Comparison of ENCODE assay signal across 1 cellular context in the genomic region with DNA sequence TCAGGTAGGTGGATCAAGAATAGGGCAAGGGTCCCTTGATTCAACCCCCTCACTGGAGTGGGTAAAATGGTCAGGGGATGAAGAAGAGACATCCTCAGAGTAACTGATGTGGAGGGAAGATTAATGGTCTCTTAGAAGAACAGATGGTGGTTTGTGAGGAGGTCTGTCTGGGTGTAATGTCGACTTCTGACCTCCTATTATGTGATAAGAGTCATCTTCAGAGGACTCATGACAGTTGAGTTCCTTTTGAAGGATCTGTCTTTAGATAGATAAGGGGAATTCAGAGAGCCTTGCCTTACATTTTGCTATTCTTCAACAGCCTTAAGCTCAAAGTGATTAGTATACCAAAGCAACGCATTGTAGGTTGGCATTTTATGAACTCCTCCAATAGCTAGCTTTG.
TF ChIP-seq lines count a peak whose summit lies in the region.

No MANE protein-coding gene starts in this region.

TF ChIP-seq in K562, 482 proteins besides CTCF, POLR2A, EP300 and RAD21 (continued from another document):
- TF ChIP-seq ZNF57 (CRISPR knock-in tag; IDR thresholded peaks at IDR 0.05) = peak; percentile 94
- peak; percentile 65; the same call in 1 of the 2 replicates for TF ChIP-seq PML (IDR thresholded peaks at IDR 0.05; ENCODE audit: low read length)
- TF ChIP-seq NONO (IDR thresholded peaks at IDR 0.05; ENCODE audit: low read depth in 2 of 2, low read length in 1 of 2) = no peak
- TF ChIP-seq SAFB2 (IDR thresholded peaks at IDR 0.05; ENCODE audit: borderline replicate concordance, low read depth, low read length, severe bottlenecking) = no peak
- TF ChIP-seq NR2C2 (CRISPR knock-in tag; IDR thresholded peaks at IDR 0.05) = no peak
- TF ChIP-seq NR2C2 (tag; IDR thresholded peaks at IDR 0.05) = peak; percentile 26; the same call in 1 of the 2 replicates
- TF ChIP-seq, protein P1, sequence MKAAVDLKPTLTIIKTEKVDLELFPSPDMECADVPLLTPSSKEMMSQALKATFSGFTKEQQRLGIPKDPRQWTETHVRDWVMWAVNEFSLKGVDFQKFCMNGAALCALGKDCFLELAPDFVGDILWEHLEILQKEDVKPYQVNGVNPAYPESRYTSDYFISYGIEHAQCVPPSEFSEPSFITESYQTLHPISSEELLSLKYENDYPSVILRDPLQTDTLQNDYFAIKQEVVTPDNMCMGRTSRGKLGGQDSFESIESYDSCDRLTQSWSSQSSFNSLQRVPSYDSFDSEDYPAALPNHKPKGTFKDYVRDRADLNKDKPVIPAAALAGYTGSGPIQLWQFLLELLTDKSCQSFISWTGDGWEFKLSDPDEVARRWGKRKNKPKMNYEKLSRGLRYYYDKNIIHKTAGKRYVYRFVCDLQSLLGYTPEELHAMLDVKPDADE (conservative IDR thresholded peaks at IDR 0.05; ENCODE audit: control insufficient read depth, low read depth, low read length) = no peak
- peak; percentile 88 for TF ChIP-seq MEIS2 (IDR thresholded peaks at IDR 0.05; ENCODE audit: partially characterized antibody)
- no peak for TF ChIP-seq NR2C1 (IDR thresholded peaks at IDR 0.05)
- peak; percentile 55; the same call in 1 of the 2 replicates for TF ChIP-seq NR2C1 (tag; IDR thresholded peaks at IDR 0.05)
